In genomic region chr1:108615544-108615943, GRCh38 we compare ENCODE assay signal across 25 cellular contexts. TPM values are rescaled to one million over a fixed set of nuclear protein-coding genes. Genes with fewer than 3 reads are reported as not detected.
"Had no signal": no experiment of that assay in that cellular context is flagged by ENCODE, and none has a peak within 500 bp of the region (broad histone marks: within the 10 kb centered on the region; RNA-seq: fewer than 3 reads in every experiment).

No MANE protein-coding gene starts in this region.

- DNase-seq: IMR-90, Kasumi-1, MV-4-11, NCI-H1048, NCI-H1105, NCI-H1417, NCI-H1436 treated with DMSO at 0.1 percent for 48 hours, NCI-H1694, NCI-H187 treated with DMSO at 0.1 percent for 48 hours, NCI-H2029 treated with DMSO at 0.1 percent for 48 hours, NCI-H2107, NCI-H2227 treated with DMSO at 0.1 percent for 48 hours, NCI-H524, NCI-H526 treated with DMSO at 0.1 percent for 48 hours, NCI-H748 treated with DMSO at 0.1 percent for 48 hours, Right ventricle myocardium superior, RPMI8226, SIG-M5 had no signal

- H3K4me3 ChIP-seq: SJSA1, SK-N-MC had no signal

- H3K4me1 ChIP-seq: SJSA1 had no signal

- FAIRE-seq: HepG2, RCC 7860 had no signal

- H3K9me3 ChIP-seq: SJSA1 had no signal

- H3K27me3 ChIP-seq: SJSA1 had no signal

- H3K27ac ChIP-seq: KMS-11, SJSA1, SK-N-MC had no signal

- ATAC-seq: HepG2 had no signal

RNA-seq across cellular contexts. Expression of gene HENMT1, which starts 45.3 kb away (rescaled TPM):
- total RNA-seq: HepG2, HT1080, MCF 10A had no signal
- polyA plus RNA-seq: HepG2 had no signal
